Comparison of ENCODE assay signal across 2 cellular contexts in the genomic region with DNA sequence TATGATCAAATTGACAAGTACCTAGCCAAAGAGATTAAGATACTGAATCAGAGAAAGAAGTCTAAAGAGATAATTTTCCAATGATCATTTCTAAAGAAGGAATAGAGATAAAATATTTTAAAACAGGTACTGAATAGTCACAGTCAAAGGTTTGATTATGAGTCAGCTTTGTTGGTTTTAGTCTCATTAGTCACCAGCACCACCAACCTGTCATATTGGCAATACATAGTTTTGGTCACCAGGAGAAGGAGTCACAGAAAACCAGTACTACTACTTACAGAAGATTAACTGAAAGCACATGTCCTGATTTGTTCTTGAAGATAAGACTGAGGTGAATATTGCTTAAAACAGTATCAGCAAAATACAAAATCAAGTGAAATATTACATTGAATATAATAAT.
TF ChIP-seq lines count a peak whose summit lies in the region.

No MANE protein-coding gene starts in this region.

TF ChIP-seq in IMR-90, 13 proteins besides CTCF, POLR2A, EP300 and RAD21:
- 0 out of 2 replicates have a peak, but pooled peaks have one; percentile 18 for TF ChIP-seq FOS (IDR thresholded peaks at IDR 0.05; ENCODE audit: low read depth, low read length)
- no peak for TF ChIP-seq CEBPB (IDR thresholded peaks at IDR 0.05; ENCODE audit: low read depth, low read length)

TF ChIP-seq in K562, 482 proteins besides CTCF, POLR2A, EP300 and RAD21:
- no peak for TF ChIP-seq NELFE (IDR thresholded peaks at IDR 0.05; ENCODE audit: insufficient read depth, insufficient read length)
- no peak for TF ChIP-seq ZFPM2 (CRISPR knock-in tag; IDR thresholded peaks at IDR 0.05)
- TF ChIP-seq ZBTB11 (CRISPR knock-in tag; IDR thresholded peaks at IDR 0.05): no peak
- TF ChIP-seq KLF16 (IDR thresholded peaks at IDR 0.05): no peak
- TF ChIP-seq HMBOX1 (IDR thresholded peaks at IDR 0.05): peak; percentile 65
- TF ChIP-seq PTRF (tag; IDR thresholded peaks at IDR 0.05): no peak
